7 cellular contexts compared by ENCODE assay signal in the genomic region with DNA sequence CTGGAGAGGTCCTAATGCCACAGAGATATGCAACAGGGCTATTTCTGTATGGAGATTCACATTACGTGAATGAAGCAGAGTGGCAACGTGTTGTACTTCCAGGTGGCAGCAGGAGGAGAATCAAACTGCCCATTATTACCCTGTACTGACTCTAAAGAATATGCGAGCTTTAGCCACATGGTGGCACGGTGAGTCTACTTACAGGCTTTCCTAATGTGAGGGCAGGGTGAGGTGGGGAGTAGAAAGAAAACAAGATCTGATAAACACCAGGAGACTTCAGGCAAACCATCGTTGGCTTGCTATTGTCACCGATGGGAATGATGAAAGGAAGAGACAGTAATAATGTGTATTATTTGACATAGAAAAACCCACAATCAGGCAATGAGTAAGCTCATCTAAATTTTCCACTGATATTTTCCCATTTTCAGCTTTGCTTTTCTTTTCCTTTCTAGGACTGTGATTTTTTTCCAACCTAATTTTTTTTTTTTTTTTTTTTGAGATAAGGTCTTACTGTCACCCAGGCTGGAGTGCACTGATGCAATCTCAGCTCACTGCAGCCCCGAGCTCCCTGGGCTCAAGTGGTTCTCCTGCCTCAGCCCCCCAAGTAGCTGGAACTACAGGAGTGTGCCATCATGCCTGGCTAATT.
DNase-seq lines count a peak whose midpoint lies in the region; ATAC-seq and TF ChIP-seq lines count a peak whose summit lies in the region.

No MANE protein-coding gene starts in this region.

- H3K9ac ChIP-seq in SU-DHL-6 (ENCODE audit: low read length): no peak overlapping the region

- H3K4me2 ChIP-seq in SU-DHL-6 (ENCODE audit: low read depth, low read length, poor library complexity, severe bottlenecking): no peak overlapping the region

- in situ Hi-C loops in GM13977 (cut with MboI; ENCODE audit: low pct_unique_long_range_greater_than_20kb, low sequenced_read_pairs, unreplicated experiment) (loop anchor here (10.0 kb wide), 2 partner anchors 217 to 347 kb away; no protein-coding TSS in a partner anchor), gastrocnemius medialis (cut with MboI; ENCODE audit: low sequenced_read_pairs in 4 of 4) (loop anchor here (5.0 to 25.0 kb wide), 6 partner anchors 199 to 349 kb away; partner anchors contain the start of genes CPEB3 (in 2 of the 4) and MARCHF5 (in 2 of the 4))

- TF ChIP-seq POLR2A in gastrocnemius medialis (IDR thresholded peaks at IDR 0.05): no peak

- H3K4me1 ChIP-seq in right atrium auricular region (peaks cover 0 to 21% of the 10 kb centered on the region in 2 donors), gastrocnemius medialis (peaks cover 24 to 27% of the 10 kb centered on the region in 2 donors)

- intact Hi-C loops in gastrocnemius medialis (cut with DNase I; ENCODE audit: low total_unique reads): loop anchor here (1.0 to 10.0 kb wide), 4 partner anchors 151 to 487 kb away; partner anchors contain the start of gene IDE

- ATAC-seq in HG02678 (IDR thresholded peaks at IDR 0.05; ENCODE audit: unreplicated experiment) (peak; percentile 92), gastrocnemius medialis (peak; percentile 95 to 98)

- H3K9me2 ChIP-seq in SU-DHL-6 (replicated peaks; ENCODE audit: insufficient read depth, low read length): no peaks in the 10 kb centered on the region

- no peak overlapping the region for H3K4me3 ChIP-seq in SU-DHL-6 (ENCODE audit: insufficient read depth, low read length, poor library complexity, severe bottlenecking)
- H3K4me3 ChIP-seq in right atrium auricular region: no peak overlapping the region
- no peak overlapping the region for H3K4me3 ChIP-seq in gastrocnemius medialis

- H2AFZ ChIP-seq in SU-DHL-6 (ENCODE audit: low read depth, low read length, severe bottlenecking): no peak overlapping the region

- peak; percentile 71 for DNase-seq in GM13977 (ENCODE audit: low spot score)
- DNase-seq in NCI-H1092 treated with DMSO at 0.1 percent for 48 hours (lab: John Stamatoyannopoulos, UW): peak; percentile 67
- peak; percentile 50 for DNase-seq in amniotic stem cell (lab: John Stamatoyannopoulos, UW)
- DNase-seq in right atrium auricular region (ENCODE audit: low spot score): peak; percentile 76
- peak; percentile 52 to 75 for DNase-seq in gastrocnemius medialis

- no peaks in the 10 kb centered on the region; the same call in 1 of the 2 replicates for H3F3A ChIP-seq in SU-DHL-6 (ENCODE audit: insufficient read depth)

- H3K9me3 ChIP-seq in SU-DHL-6 (ENCODE audit: insufficient read depth, low read length) (no peaks in the 10 kb centered on the region), right atrium auricular region (no peaks in the 10 kb centered on the region), gastrocnemius medialis (no peaks in the 10 kb centered on the region)

- H3K27ac ChIP-seq in SU-DHL-6 (ENCODE audit: low read depth, low read length) (no peak overlapping the region), right atrium auricular region (no peak overlapping the region), gastrocnemius medialis (peak overlapping the region; percentile 23 to 58 (median 38))

- H3K79me2 ChIP-seq in SU-DHL-6 (ENCODE audit: insufficient read depth, low read length): no peaks in the 10 kb centered on the region

- peak; percentile 86 for TF ChIP-seq CTCF in GM13977 (IDR thresholded peaks at IDR 0.05; ENCODE audit: extremely low read depth, insufficient read depth, missing control alignments)
- TF ChIP-seq CTCF in SU-DHL-6 (IDR thresholded peaks at IDR 0.05; ENCODE audit: insufficient read depth, low read length, poor library complexity, severe bottlenecking): peak; percentile 75
- peak; percentile 49 to 85 for TF ChIP-seq CTCF in right atrium auricular region (IDR thresholded peaks at IDR 0.05)
- peak; percentile 77 to 95 (median 81) for TF ChIP-seq CTCF in gastrocnemius medialis (IDR thresholded peaks at IDR 0.05 in 4 of 5, conservative IDR thresholded peaks at IDR 0.05 in 1 of 5)

- no peaks in the 10 kb centered on the region for H3K27me3 ChIP-seq in SU-DHL-6 (ENCODE audit: low read length)
- no peaks in the 10 kb centered on the region for H3K27me3 ChIP-seq in right atrium auricular region
- no peaks in the 10 kb centered on the region for H3K27me3 ChIP-seq in gastrocnemius medialis

- no peaks in the 10 kb centered on the region for H4K20me1 ChIP-seq in SU-DHL-6 (ENCODE audit: low read depth, low read length)

- H3K36me3 ChIP-seq in SU-DHL-6 (ENCODE audit: low read length) (no peaks in the 10 kb centered on the region), right atrium auricular region (no peaks in the 10 kb centered on the region), gastrocnemius medialis (no peaks in the 10 kb centered on the region)

Comparison
In these comparisons a context has a peak if more than half of its experiments do, and no peak if none do; other contexts are left out.
1. H3K27ac ChIP-seq: peak in gastrocnemius medialis (4 of 4); none in SU-DHL-6 (single experiment) and right atrium auricular region (0 of 2).
2. Peak in every context shown above with its lines, with median percentiles within 50 percentile points of each other: DNase-seq and CTCF ChIP-seq.